In genomic region chr5:134586866-134587524, GRCh38 we compare ENCODE assay signal across 1 cellular context.
TF ChIP-seq lines count a peak whose summit lies in the region.

No MANE protein-coding gene starts in this region.

TF ChIP-seq in K562, 482 proteins besides CTCF, POLR2A, EP300 and RAD21 (continued from another document and continues in another):
- TF ChIP-seq CHD2 (IDR thresholded peaks at IDR 0.05; ENCODE audit: low read depth, low read length), result no peak
- TF ChIP-seq PHF21A (IDR thresholded peaks at IDR 0.05; ENCODE audit: borderline replicate concordance, low read depth), result no peak
- no peak for TF ChIP-seq BRCA1 (IDR thresholded peaks at IDR 0.05)
- no peak for TF ChIP-seq BRCA1 (CRISPR knock-in tag; IDR thresholded peaks at IDR 0.05)
- no peak for TF ChIP-seq TOE1 (IDR thresholded peaks at IDR 0.05; ENCODE audit: borderline replicate concordance)
- no peak for TF ChIP-seq TOE1 (CRISPR knock-in tag; IDR thresholded peaks at IDR 0.05; ENCODE audit: borderline replicate concordance, low read depth)
- no peak for TF ChIP-seq SLC30A9 (CRISPR knock-in tag; IDR thresholded peaks at IDR 0.05)
- TF ChIP-seq TEAD1 (CRISPR knock-in tag; IDR thresholded peaks at IDR 0.05), result no peak
- no peak for TF ChIP-seq CC2D1A (IDR thresholded peaks at IDR 0.05)
- TF ChIP-seq CTBP1 (IDR thresholded peaks at IDR 0.05; ENCODE audit: borderline replicate concordance), result 0 out of 2 replicates have a peak, but pooled peaks have one; percentile 37
- TF ChIP-seq, protein P1, sequence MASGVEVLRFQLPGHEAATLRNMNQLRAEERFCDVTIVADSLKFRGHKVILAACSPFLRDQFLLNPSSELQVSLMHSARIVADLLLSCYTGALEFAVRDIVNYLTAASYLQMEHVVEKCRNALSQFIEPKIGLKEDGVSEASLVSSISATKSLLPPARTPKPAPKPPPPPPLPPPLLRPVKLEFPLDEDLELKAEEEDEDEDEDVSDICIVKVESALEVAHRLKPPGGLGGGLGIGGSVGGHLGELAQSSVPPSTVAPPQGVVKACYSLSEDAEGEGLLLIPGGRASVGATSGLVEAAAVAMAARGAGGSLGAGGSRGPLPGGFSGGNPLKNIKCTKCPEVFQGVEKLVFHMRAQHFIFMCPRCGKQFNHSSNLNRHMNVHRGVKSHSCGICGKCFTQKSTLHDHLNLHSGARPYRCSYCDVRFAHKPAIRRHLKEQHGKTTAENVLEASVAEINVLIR (CRISPR knock-in tag; IDR thresholded peaks at IDR 0.05), result no peak
- peak; percentile 79 for TF ChIP-seq STAG1 (CRISPR knock-in tag; IDR thresholded peaks at IDR 0.05; ENCODE audit: borderline replicate concordance)
- no peak for TF ChIP-seq BMI1 (IDR thresholded peaks at IDR 0.05; ENCODE audit: low read length)
- TF ChIP-seq ZNF134 (CRISPR knock-in tag; conservative IDR thresholded peaks at IDR 0.05), result no peak
- no peak for TF ChIP-seq HDAC8 (tag; IDR thresholded peaks at IDR 0.05)
- TF ChIP-seq ZNF274 (IDR thresholded peaks at IDR 0.05; ENCODE audit: borderline replicate concordance, low read depth, low read length), result no peak
- TF ChIP-seq SIRT6 (IDR thresholded peaks at IDR 0.05; ENCODE audit: low read depth, low read length), result no peak
- TF ChIP-seq DACH1 (IDR thresholded peaks at IDR 0.05; ENCODE audit: partially characterized antibody), result no peak
- TF ChIP-seq FOXA1 (IDR thresholded peaks at IDR 0.05; ENCODE audit: borderline replicate concordance), result no peak
- TF ChIP-seq RFX1 (IDR thresholded peaks at IDR 0.05), result no peak
- no peak for TF ChIP-seq CHD1 (IDR thresholded peaks at IDR 0.05; ENCODE audit: low read length)
- TF ChIP-seq ZNF174 (CRISPR knock-in tag; IDR thresholded peaks at IDR 0.05), result no peak
- peak in 1 of 2 experiments; percentile 47; a peak in 1 of 4 replicates for TF ChIP-seq MAZ (CRISPR knock-in tag; conservative IDR thresholded peaks at IDR 0.05 in 1 of 2, IDR thresholded peaks at IDR 0.05 in 1 of 2)
- TF ChIP-seq ZNF282 (CRISPR knock-in tag; IDR thresholded peaks at IDR 0.05), result no peak
- 0 out of 2 replicates have a peak, but pooled peaks have one; percentile 4 for TF ChIP-seq NFIC (IDR thresholded peaks at IDR 0.05)
- TF ChIP-seq TSC22D4 (tag; IDR thresholded peaks at IDR 0.05), result no peak
- no peak for TF ChIP-seq JUN (IDR thresholded peaks at IDR 0.05; ENCODE audit: borderline replicate concordance, low read depth, low read length)
- TF ChIP-seq JUN (CRISPR knock-in tag; IDR thresholded peaks at IDR 0.05; ENCODE audit: borderline replicate concordance), result no peak
- no peak for TF ChIP-seq SAP30 (IDR thresholded peaks at IDR 0.05; ENCODE audit: borderline replicate concordance, insufficient read depth, low read depth, low read length, poor library complexity, severe bottlenecking)
- TF ChIP-seq, protein P2, sequence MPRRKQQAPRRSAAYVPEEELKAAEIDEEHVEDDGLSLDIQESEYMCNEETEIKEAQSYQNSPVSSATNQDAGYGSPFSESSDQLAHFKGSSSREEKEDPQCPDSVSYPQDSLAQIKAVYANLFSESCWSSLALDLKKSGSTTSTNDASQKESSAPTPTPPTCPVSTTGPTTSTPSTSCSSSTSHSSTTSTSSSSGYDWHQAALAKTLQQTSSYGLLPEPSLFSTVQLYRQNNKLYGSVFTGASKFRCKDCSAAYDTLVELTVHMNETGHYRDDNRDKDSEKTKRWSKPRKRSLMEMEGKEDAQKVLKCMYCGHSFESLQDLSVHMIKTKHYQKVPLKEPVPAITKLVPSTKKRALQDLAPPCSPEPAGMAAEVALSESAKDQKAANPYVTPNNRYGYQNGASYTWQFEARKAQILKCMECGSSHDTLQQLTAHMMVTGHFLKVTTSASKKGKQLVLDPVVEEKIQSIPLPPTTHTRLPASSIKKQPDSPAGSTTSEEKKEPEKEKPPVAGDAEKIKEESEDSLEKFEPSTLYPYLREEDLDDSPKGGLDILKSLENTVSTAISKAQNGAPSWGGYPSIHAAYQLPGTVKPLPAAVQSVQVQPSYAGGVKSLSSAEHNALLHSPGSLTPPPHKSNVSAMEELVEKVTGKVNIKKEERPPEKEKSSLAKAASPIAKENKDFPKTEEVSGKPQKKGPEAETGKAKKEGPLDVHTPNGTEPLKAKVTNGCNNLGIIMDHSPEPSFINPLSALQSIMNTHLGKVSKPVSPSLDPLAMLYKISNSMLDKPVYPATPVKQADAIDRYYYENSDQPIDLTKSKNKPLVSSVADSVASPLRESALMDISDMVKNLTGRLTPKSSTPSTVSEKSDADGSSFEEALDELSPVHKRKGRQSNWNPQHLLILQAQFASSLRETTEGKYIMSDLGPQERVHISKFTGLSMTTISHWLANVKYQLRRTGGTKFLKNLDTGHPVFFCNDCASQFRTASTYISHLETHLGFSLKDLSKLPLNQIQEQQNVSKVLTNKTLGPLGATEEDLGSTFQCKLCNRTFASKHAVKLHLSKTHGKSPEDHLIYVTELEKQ (CRISPR knock-in tag; IDR thresholded peaks at IDR 0.05), result no peak
- peak in 2 of 3 experiments; percentile 16 to 55 for TF ChIP-seq YY1 (IDR thresholded peaks at IDR 0.05; ENCODE audit: borderline replicate concordance in 1 of 3, control insufficient read depth in 1 of 3, extremely low read depth in 1 of 3, insufficient read depth in 3 of 3, insufficient read length in 1 of 3, insufficient replicate concordance in 2 of 3, low read depth in 1 of 3, low read length in 2 of 3)
- TF ChIP-seq ARID3A (IDR thresholded peaks at IDR 0.05; ENCODE audit: borderline replicate concordance, low read depth, low read length), result no peak
- no peak for TF ChIP-seq SREBF2 (CRISPR knock-in tag; IDR thresholded peaks at IDR 0.05)
- peak; percentile 65; the same call in 1 of the 2 replicates for TF ChIP-seq ZNF384 (IDR thresholded peaks at IDR 0.05; ENCODE audit: low read depth, low read length)
- TF ChIP-seq ZFP30 (CRISPR knock-in tag; IDR thresholded peaks at IDR 0.05; ENCODE audit: borderline replicate concordance), result no peak
- TF ChIP-seq ARID4B (CRISPR knock-in tag; IDR thresholded peaks at IDR 0.05), result no peak
- TF ChIP-seq SNRNP70 (optimal IDR thresholded peaks at IDR 0.05; ENCODE audit: low read depth, low read length), result no peak
- TF ChIP-seq, protein P3, sequence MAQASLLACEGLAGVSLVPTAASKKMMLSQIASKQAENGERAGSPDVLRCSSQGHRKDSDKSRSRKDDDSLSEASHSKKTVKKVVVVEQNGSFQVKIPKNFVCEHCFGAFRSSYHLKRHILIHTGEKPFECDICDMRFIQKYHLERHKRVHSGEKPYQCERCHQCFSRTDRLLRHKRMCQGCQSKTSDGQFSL (CRISPR knock-in tag; IDR thresholded peaks at IDR 0.05), result no peak
- TF ChIP-seq, protein P3 (tag; IDR thresholded peaks at IDR 0.05), result no peak
- TF ChIP-seq NFYB (IDR thresholded peaks at IDR 0.05; ENCODE audit: extremely low read depth, insufficient read length), result no peak
- no peak for TF ChIP-seq TAF1 (IDR thresholded peaks at IDR 0.05; ENCODE audit: control insufficient read depth, extremely low read depth, insufficient read depth, low read length, severe bottlenecking)
- TF ChIP-seq XRCC4 (IDR thresholded peaks at IDR 0.05; ENCODE audit: extremely low read depth, insufficient read depth, insufficient read length), result no peak
- TF ChIP-seq PPARD (CRISPR knock-in tag; IDR thresholded peaks at IDR 0.05), result no peak
- TF ChIP-seq PML (IDR thresholded peaks at IDR 0.05; ENCODE audit: low read length), result no peak
- TF ChIP-seq, protein P4, sequence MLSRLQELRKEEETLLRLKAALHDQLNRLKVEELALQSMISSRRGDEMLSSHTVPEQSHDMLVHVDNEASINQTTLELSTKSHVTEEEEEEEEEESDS (CRISPR knock-in tag; IDR thresholded peaks at IDR 0.05), result no peak
- no peak for TF ChIP-seq ZNF75A (CRISPR knock-in tag; IDR thresholded peaks at IDR 0.05)
- TF ChIP-seq ZZZ3 (IDR thresholded peaks at IDR 0.05), result no peak
- TF ChIP-seq ZNF146 (CRISPR knock-in tag; IDR thresholded peaks at IDR 0.05; ENCODE audit: unreplicated experiment), result no peak
- no peak for TF ChIP-seq BRF2 (IDR thresholded peaks at IDR 0.05; ENCODE audit: borderline replicate concordance, insufficient read depth, insufficient read length)
- no peak for TF ChIP-seq POLR2AphosphoS2 (IDR thresholded peaks at IDR 0.05; ENCODE audit: low read length)
- no peak for TF ChIP-seq ZNF507 (tag; conservative IDR thresholded peaks at IDR 0.05)
- peak; percentile 61; the same call in 1 of the 2 replicates for TF ChIP-seq MYNN (IDR thresholded peaks at IDR 0.05)
- TF ChIP-seq MYNN (CRISPR knock-in tag; IDR thresholded peaks at IDR 0.05), result no peak
- no peak for TF ChIP-seq ZNF232 (CRISPR knock-in tag; IDR thresholded peaks at IDR 0.05)
- TF ChIP-seq TBL1XR1 (IDR thresholded peaks at IDR 0.05; ENCODE audit: low read length in 2 of 2), result no peak
- TF ChIP-seq E2F3 (CRISPR knock-in tag; IDR thresholded peaks at IDR 0.05), result no peak
- no peak for TF ChIP-seq CBFA2T3 (IDR thresholded peaks at IDR 0.05)
- no peak for TF ChIP-seq NFE2L1 (tag; IDR thresholded peaks at IDR 0.05; ENCODE audit: borderline replicate concordance, low read depth)
- TF ChIP-seq ESRRB (CRISPR knock-in tag; IDR thresholded peaks at IDR 0.05; ENCODE audit: borderline replicate concordance), result no peak
- no peak for TF ChIP-seq RBM25 (IDR thresholded peaks at IDR 0.05; ENCODE audit: low read depth, low read length, severe bottlenecking)
- 0 out of 2 replicates have a peak, but pooled peaks have one; percentile 30 for TF ChIP-seq SP1 (CRISPR knock-in tag; IDR thresholded peaks at IDR 0.05)
- no peak for TF ChIP-seq TAL1 (IDR thresholded peaks at IDR 0.05)
